In genomic region chr10:74272288-74272687, GRCh38 we compare ENCODE assay signal across 1 cellular context.
A peak's percentile ranks its signal among the peaks of the same experiment; 100 is the strongest.
TF ChIP-seq lines count a peak whose summit lies in the region.

No MANE protein-coding gene starts in this region.

TF ChIP-seq in HEK293, 187 proteins besides CTCF, POLR2A, EP300 and RAD21 (continued from another document):
- TF ChIP-seq REST (tag by site-specific recombination; IDR thresholded peaks at IDR 0.05), result no peak
- TF ChIP-seq TCF7L2 (IDR thresholded peaks at IDR 0.05; ENCODE audit: borderline replicate concordance, low read depth, low read length), result no peak
- no peak for TF ChIP-seq ZNF791 (tag by site-specific recombination; IDR thresholded peaks at IDR 0.05)
- TF ChIP-seq ZNF121 (tag by site-specific recombination; IDR thresholded peaks at IDR 0.05), result peak; percentile 85
TF ChIP-seq in HEK293: peak in this region for 1.
